In genomic region chr1:43531906-43532584, GRCh38 we compare ENCODE assay signal across 8 cellular contexts. TPM values are rescaled to one million over a fixed set of nuclear protein-coding genes. Genes with fewer than 3 reads are reported as not detected.
DNase-seq lines count a peak whose midpoint lies in the region; ATAC-seq, FAIRE-seq and TF ChIP-seq lines count a peak whose summit lies in the region.

No MANE protein-coding gene starts in this region.

- no peak for TF ChIP-seq CTCF in cardiac fibroblast (IDR thresholded peaks at IDR 0.05; ENCODE audit: low read depth, low read length)

- ATAC-seq in stimulated activated naive CD8-positive, alpha-beta T cell treated with anti-CD3 and anti-CD28 coated beads, Interleukin-15, Interleukin-2, amounts not matched to agents 100 U/mL and 50 U/mL, for 24 hours: no peak
- ATAC-seq in HG02885 (IDR thresholded peaks at IDR 0.05; ENCODE audit: poor library complexity, unreplicated experiment): no peak
- ATAC-seq in HG03039 (IDR thresholded peaks at IDR 0.05; ENCODE audit: unreplicated experiment): no peak

- peak overlapping the region; percentile 63 for H3K27ac ChIP-seq in mesendoderm (ENCODE audit: low read depth, low read length)

- no peak overlapping the region for H4K5ac ChIP-seq in mesendoderm (ENCODE audit: low read length)

- no peaks in the 10 kb centered on the region for H3K36me3 Mint-ChIP-seq in stimulated activated naive CD8-positive, alpha-beta T cell treated with anti-CD3 and anti-CD28 coated beads, Interleukin-15, Interleukin-2, amounts not matched to agents 100 ng/mL and 50 ng/mL, for 24 hours (ENCODE audit: low read depth)

- peak overlapping the region; percentile 92 for H3K18ac ChIP-seq in mesendoderm (ENCODE audit: low read length)

- no peak for DNase-seq in stimulated activated naive CD8-positive, alpha-beta T cell treated with anti-CD3 and anti-CD28 coated beads, Interleukin-15, Interleukin-2, amounts not matched to agents 100 U/mL and 50 U/mL, for 24 hours
- DNase-seq in cardiac fibroblast (ENCODE audit: low read depth in 2 of 2) (no peak), mesendoderm (peak; percentile 61), H54 (ENCODE audit: insufficient read length, low spot score) (no peak)
- no peak for DNase-seq in activated CD8-positive, alpha-beta memory T cell treated with anti-CD3 and anti-CD28 coated beads for 24 hours

- H3K4me1 Mint-ChIP-seq in stimulated activated naive CD8-positive, alpha-beta T cell treated with anti-CD3 and anti-CD28 coated beads, Interleukin-15, Interleukin-2, amounts not matched to agents 100 ng/mL and 50 ng/mL, for 24 hours (ENCODE audit: low read depth): peaks cover 20% of the 10 kb centered on the region

- H3K4ac ChIP-seq in mesendoderm (ENCODE audit: low read depth, low read length): peak overlapping the region; percentile 41

- no peak overlapping the region for H2BK5ac ChIP-seq in mesendoderm (ENCODE audit: low read length)

- H3K23ac ChIP-seq in mesendoderm (ENCODE audit: low read length): no peak overlapping the region

- H4K8ac ChIP-seq in mesendoderm (ENCODE audit: low read depth, low read length): no peak overlapping the region

- H3K79me2 ChIP-seq in mesendoderm (ENCODE audit: control insufficient read depth, insufficient read depth, low read length): peaks cover 50% of the 10 kb centered on the region

- H3K4me1 ChIP-seq in mesendoderm (ENCODE audit: control insufficient read depth, low read depth, low read length): peaks cover 23% of the 10 kb centered on the region

- H3K36me3 ChIP-seq in mesendoderm (ENCODE audit: control insufficient read depth, insufficient read depth, low read length): no peaks in the 10 kb centered on the region

- WGBS in mesendoderm (ENCODE audit: extremely low coverage, insufficient coverage, low lambda C conversion rate): no CpG with 5 or more reads among the region's 15 CpGs

- H3K4me3 Mint-ChIP-seq in stimulated activated naive CD8-positive, alpha-beta T cell treated with anti-CD3 and anti-CD28 coated beads, Interleukin-15, Interleukin-2, amounts not matched to agents 100 ng/mL and 50 ng/mL, for 24 hours: peak overlapping the region; percentile 81

- peak overlapping the region; percentile 86 for H3K9ac ChIP-seq in mesendoderm (ENCODE audit: low read length)

- H3K79me1 ChIP-seq in mesendoderm (ENCODE audit: low read length): peaks cover 26% of the 10 kb centered on the region

- H2BK15ac ChIP-seq in mesendoderm (replicated peaks; ENCODE audit: low read depth): no peak overlapping the region

- no peak overlapping the region for H2BK120ac ChIP-seq in mesendoderm (ENCODE audit: low read depth, low read length)

- peak overlapping the region; percentile 81 for H3K27ac Mint-ChIP-seq in stimulated activated naive CD8-positive, alpha-beta T cell treated with anti-CD3 and anti-CD28 coated beads, Interleukin-15, Interleukin-2, amounts not matched to agents 100 ng/mL and 50 ng/mL, for 24 hours

- H3K4me2 ChIP-seq in mesendoderm (ENCODE audit: low read length): peak overlapping the region; percentile 66

- no peaks in the 10 kb centered on the region for H3K9me3 Mint-ChIP-seq in stimulated activated naive CD8-positive, alpha-beta T cell treated with anti-CD3 and anti-CD28 coated beads, Interleukin-15, Interleukin-2, amounts not matched to agents 100 ng/mL and 50 ng/mL, for 24 hours

- H3K27me3 Mint-ChIP-seq in stimulated activated naive CD8-positive, alpha-beta T cell treated with anti-CD3 and anti-CD28 coated beads, Interleukin-15, Interleukin-2, amounts not matched to agents 100 ng/mL and 50 ng/mL, for 24 hours: peaks cover 47% of the 10 kb centered on the region

- no peak for FAIRE-seq in H54 (lab: Jason Lieb, UNC)

- H3K27me3 ChIP-seq in mesendoderm (ENCODE audit: insufficient read depth, low read length, poor library complexity): no peaks in the 10 kb centered on the region

- TF ChIP-seq POLR2A in H54 (IDR thresholded peaks at IDR 0.05; ENCODE audit: low read depth, low read length): no peak

- H3K56ac ChIP-seq in mesendoderm (ENCODE audit: low read length): peak overlapping the region; percentile 90

- no peak overlapping the region for H2AK5ac ChIP-seq in mesendoderm (ENCODE audit: low read length)

- H3K4me3 ChIP-seq in cardiac fibroblast (replicated peaks in 1 of 2; ENCODE audit: low read depth in 2 of 2, low read length in 2 of 2) (peak overlapping the region; percentile 57 to 75), mesendoderm (ENCODE audit: low read length) (peak overlapping the region; percentile 54)

RNA-seq across cellular contexts. Expression of gene PTPRF, which starts 1.4 kb away (rescaled TPM):
- polyA plus RNA-seq in mesendoderm (2013, experiment 1 of 2): 91.9 TPM
- 92.8 TPM for polyA plus RNA-seq in mesendoderm (2013, experiment 2 of 2)
